In the genomic region with DNA sequence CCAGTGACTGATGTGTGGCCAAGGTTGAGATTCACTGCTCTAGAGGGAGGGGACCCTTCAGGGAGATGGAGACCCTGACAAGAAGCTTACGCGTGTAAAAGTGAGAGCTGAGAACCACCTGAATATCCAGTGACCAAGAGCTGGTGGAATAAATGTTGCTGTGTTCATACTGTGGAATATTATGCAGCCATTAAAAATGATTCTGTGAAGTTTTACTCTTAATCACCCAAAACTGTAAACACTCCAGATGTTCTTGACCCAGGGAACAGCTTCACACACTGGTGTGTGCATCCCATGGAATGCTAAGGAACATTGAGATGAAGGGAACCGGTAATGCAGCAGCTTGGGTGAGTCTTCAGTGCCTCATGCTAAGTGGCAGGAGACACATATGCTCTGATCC, we compare ENCODE assay signal across 1 cellular context.
TF ChIP-seq lines count a peak whose summit lies in the region.

No MANE protein-coding gene starts in this region.

TF ChIP-seq in IMR-90, 13 proteins besides CTCF, POLR2A, EP300 and RAD21:
- TF ChIP-seq CEBPB (IDR thresholded peaks at IDR 0.05; ENCODE audit: low read depth, low read length) (no peak), MAFK (IDR thresholded peaks at IDR 0.05; ENCODE audit: low read depth, low read length) (no peak), MXI1 (IDR thresholded peaks at IDR 0.05; ENCODE audit: borderline replicate concordance, low read depth, low read length) (no peak), RCOR1 (IDR thresholded peaks at IDR 0.05; ENCODE audit: insufficient replicate concordance, low read length) (no peak), FOS (IDR thresholded peaks at IDR 0.05; ENCODE audit: low read depth, low read length) (no peak), BHLHE40 (IDR thresholded peaks at IDR 0.05; ENCODE audit: low read depth, low read length) (no peak), MAZ (IDR thresholded peaks at IDR 0.05; ENCODE audit: borderline replicate concordance, low read depth, low read length) (no peak), RFX5 (IDR thresholded peaks at IDR 0.05; ENCODE audit: low read depth, low read length) (no peak)
- TF ChIP-seq, protein P1, sequence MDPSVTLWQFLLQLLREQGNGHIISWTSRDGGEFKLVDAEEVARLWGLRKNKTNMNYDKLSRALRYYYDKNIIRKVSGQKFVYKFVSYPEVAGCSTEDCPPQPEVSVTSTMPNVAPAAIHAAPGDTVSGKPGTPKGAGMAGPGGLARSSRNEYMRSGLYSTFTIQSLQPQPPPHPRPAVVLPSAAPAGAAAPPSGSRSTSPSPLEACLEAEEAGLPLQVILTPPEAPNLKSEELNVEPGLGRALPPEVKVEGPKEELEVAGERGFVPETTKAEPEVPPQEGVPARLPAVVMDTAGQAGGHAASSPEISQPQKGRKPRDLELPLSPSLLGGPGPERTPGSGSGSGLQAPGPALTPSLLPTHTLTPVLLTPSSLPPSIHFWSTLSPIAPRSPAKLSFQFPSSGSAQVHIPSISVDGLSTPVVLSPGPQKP (IDR thresholded peaks at IDR 0.05; ENCODE audit: borderline replicate concordance, low read depth, low read length): no peak
- TF ChIP-seq, protein P2, sequence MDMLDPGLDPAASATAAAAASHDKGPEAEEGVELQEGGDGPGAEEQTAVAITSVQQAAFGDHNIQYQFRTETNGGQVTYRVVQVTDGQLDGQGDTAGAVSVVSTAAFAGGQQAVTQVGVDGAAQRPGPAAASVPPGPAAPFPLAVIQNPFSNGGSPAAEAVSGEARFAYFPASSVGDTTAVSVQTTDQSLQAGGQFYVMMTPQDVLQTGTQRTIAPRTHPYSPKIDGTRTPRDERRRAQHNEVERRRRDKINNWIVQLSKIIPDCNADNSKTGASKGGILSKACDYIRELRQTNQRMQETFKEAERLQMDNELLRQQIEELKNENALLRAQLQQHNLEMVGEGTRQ (IDR thresholded peaks at IDR 0.05; ENCODE audit: low read depth, low read length): no peak
